In genomic region chr7:42945821-42946615, GRCh38 we compare ENCODE assay signal across 8 cellular contexts.
DNase-seq lines count a peak whose midpoint lies in the region; ATAC-seq and TF ChIP-seq lines count a peak whose summit lies in the region.

No MANE protein-coding gene starts in this region.

- DNase-seq in erythroblast (lab: John Stamatoyannopoulos, UW) (peak; percentile 36 to 44), NCI-H69 (lab: John Stamatoyannopoulos, UW) (no peak), NCI-H2171 treated with DMSO at 0.1 percent for 48 hours (lab: John Stamatoyannopoulos, UW) (no peak), SIG-M5 treated with dmso at 0.1 percent for 504 hours (lab: John Stamatoyannopoulos, UW; ENCODE audit: unreplicated experiment) (no peak), NCI-H1694 treated with DMSO at 0.1 percent for 48 hours (lab: John Stamatoyannopoulos, UW) (no peak)

- H3K4me3 ChIP-seq in GM08714 (ENCODE audit: low read length) = peak overlapping the region; percentile 53; the same call in 1 of the 2 replicates

- TF ChIP-seq POLR2A in erythroblast (IDR thresholded peaks at IDR 0.05; ENCODE audit: low read length) = no peak

- ATAC-seq in GM21367 (IDR thresholded peaks at IDR 0.05; ENCODE audit: unreplicated experiment) (peak; percentile 72), HG03442 (IDR thresholded peaks at IDR 0.05; ENCODE audit: unreplicated experiment) (peak; percentile 61)

Comparison
In these comparisons a context has a peak if more than half of its experiments do, and no peak if none do; other contexts are left out.
1. DNase-seq: peak in erythroblast (2 of 2); none in NCI-H69 (single experiment), NCI-H2171 treated with DMSO at 0.1 percent for 48 hours (single experiment), SIG-M5 treated with dmso at 0.1 percent for 504 hours (single experiment) and NCI-H1694 treated with DMSO at 0.1 percent for 48 hours (single experiment).